14 cellular contexts compared by ENCODE assay signal in genomic region chr3:119796368-119796767, GRCh38. TPM values are rescaled to one million over a fixed set of nuclear protein-coding genes. Genes with fewer than 3 reads are reported as not detected.
DNase-seq lines count a peak whose midpoint lies in the region; ATAC-seq and TF ChIP-seq lines count a peak whose summit lies in the region.
"Had no signal": no experiment of that assay in that cellular context is flagged by ENCODE, and none has a peak within 500 bp of the region (broad histone marks: within the 10 kb centered on the region; RNA-seq: fewer than 3 reads in every experiment).

No MANE protein-coding gene starts in this region.

- no peak overlapping the region for H3K23ac ChIP-seq in neuronal stem cell (ENCODE audit: low read depth, low read length, poor library complexity)

- peak overlapping the region; percentile 88 for H3K18ac ChIP-seq in neuronal stem cell (ENCODE audit: low read length)

- H3K4me1 ChIP-seq in GM23338 (ENCODE audit: insufficient read depth): peaks cover 9% of the 10 kb centered on the region; the same call in 1 of the 2 replicates
- H3K4me1 ChIP-seq in esophagus muscularis mucosa: no peaks in the 10 kb centered on the region
- peaks cover 12 to 20% of the 10 kb centered on the region in 2 donors for H3K4me1 ChIP-seq in neuronal stem cell (ENCODE audit: control insufficient read depth in 2 of 2, insufficient read depth in 1 of 2, low read depth in 1 of 2, low read length in 2 of 2)
- H3K4me1 ChIP-seq: BLaER1 had no signal

- H2AK5ac ChIP-seq in neuronal stem cell (ENCODE audit: low read depth, low read length): peak overlapping the region; percentile 69

- peak overlapping the region; percentile 19 for H2BK15ac ChIP-seq in neuronal stem cell (ENCODE audit: low read length)

- intact Hi-C loops in esophagus muscularis mucosa (cut with DNase I): no loop called here

- no peaks in the 10 kb centered on the region for H3K79me2 ChIP-seq in GM23338 (replicated peaks; ENCODE audit: insufficient read depth)

- ATAC-seq in GM23338: no peak
- peak; percentile 17 for ATAC-seq in stimulated activated memory B cell treated with anti-CD40 and anti-IgM and Interleukin-4, amounts not matched to agents 10 μg/mL and 1 μg/mL and 100 μg/mL, for 72 hours
- no peak for ATAC-seq in HG02571 (IDR thresholded peaks at IDR 0.05; ENCODE audit: unreplicated experiment)
- ATAC-seq in HG03139 (IDR thresholded peaks at IDR 0.05; ENCODE audit: unreplicated experiment): no peak

- no peak overlapping the region for H3K14ac ChIP-seq in neuronal stem cell (ENCODE audit: low read length)

- H3K9me3 Mint-ChIP-seq in GM23338: no peaks in the 10 kb centered on the region
- no peaks in the 10 kb centered on the region for H3K9me3 Mint-ChIP-seq in stimulated activated memory B cell treated with anti-CD40 and anti-IgM and Interleukin-4, amounts not matched to agents 10 μg/mL and 1 μg/mL and 100 μg/mL, for 72 hours
- H3K9me3 Mint-ChIP-seq: CD8-positive, alpha-beta memory T cell had no signal

- TF ChIP-seq CTCF in GM23338 (conservative IDR thresholded peaks at IDR 0.05; ENCODE audit: low read depth in 2 of 2): no peak
- TF ChIP-seq CTCF in esophagus muscularis mucosa (IDR thresholded peaks at IDR 0.05): no peak

- no peak overlapping the region for H3K4me3 ChIP-seq in GM23338
- H3K4me3 ChIP-seq in esophagus muscularis mucosa: no peak overlapping the region
- H3K4me3 ChIP-seq in neuronal stem cell (ENCODE audit: low read length in 2 of 2): no peak overlapping the region
- H3K4me3 ChIP-seq: BLaER1, GM23248 had no signal

- H2BK120ac ChIP-seq in neuronal stem cell (ENCODE audit: low read depth, low read length): no peak overlapping the region

- no peaks in the 10 kb centered on the region for H4K20me1 ChIP-seq in GM23338 (replicated peaks; ENCODE audit: insufficient read depth)
- H4K20me1 ChIP-seq: BLaER1 had no signal

- H3K27ac ChIP-seq in GM23338 (ENCODE audit: low read depth) (no peak overlapping the region), esophagus muscularis mucosa (replicated peaks in 1 of 4) (no peak overlapping the region), neuronal stem cell (replicated peaks; ENCODE audit: low read length) (no peak overlapping the region)
- H3K27ac ChIP-seq: BLaER1, GM23248 had no signal

- H4K8ac ChIP-seq in neuronal stem cell (ENCODE audit: low read depth, low read length): no peak overlapping the region

- no peak overlapping the region for H2BK5ac ChIP-seq in neuronal stem cell (ENCODE audit: low read length)

- peaks cover 7% of the 10 kb centered on the region; the same call in 1 of the 2 replicates for H3K9me2 ChIP-seq in GM23338 (ENCODE audit: insufficient read depth)

- H2AFZ ChIP-seq in GM23338 (peak overlapping the region; percentile 89), neuronal stem cell (ENCODE audit: low read length) (peak overlapping the region; percentile 46)
- H2AFZ ChIP-seq: GM23248 had no signal

- WGBS in esophagus muscularis mucosa: 91% methylated on average over 2 of the region's 2 CpGs
- no CpG with 5 or more reads among the region's 2 CpGs for WGBS in neuronal stem cell (ENCODE audit: extremely low coverage in 2 of 2, insufficient read length in 2 of 2, insufficient replicate concordance in 1 of 2), 2 donors

- no peaks in the 10 kb centered on the region for H3F3A ChIP-seq in GM23338 (replicated peaks; ENCODE audit: low read depth)

- H3K4me1 Mint-ChIP-seq in GM23338: peaks cover 11% of the 10 kb centered on the region
- H3K4me1 Mint-ChIP-seq in stimulated activated memory B cell treated with anti-CD40 and anti-IgM and Interleukin-4, amounts not matched to agents 10 μg/mL and 1 μg/mL and 100 μg/mL, for 72 hours: no peaks in the 10 kb centered on the region
- H3K4me1 Mint-ChIP-seq: CD8-positive, alpha-beta memory T cell had no signal

- H3K4ac ChIP-seq in neuronal stem cell (ENCODE audit: low read length): no peak overlapping the region

- H3K9ac ChIP-seq in neuronal stem cell (ENCODE audit: low read depth, low read length, poor library complexity): no peak overlapping the region
- H3K9ac ChIP-seq: BLaER1, GM23248 had no signal

- no peak for TF ChIP-seq EP300 in esophagus muscularis mucosa (IDR thresholded peaks at IDR 0.05)

- H3K9me3 ChIP-seq in esophagus muscularis mucosa (no peaks in the 10 kb centered on the region), neuronal stem cell (replicated peaks in 1 of 2; ENCODE audit: control insufficient read depth in 2 of 2, insufficient read depth in 1 of 2, low read depth in 1 of 2, low read length in 2 of 2) (no peaks in the 10 kb centered on the region)
- H3K9me3 ChIP-seq: BLaER1 had no signal

- H3K27me3 ChIP-seq in GM23338 (ENCODE audit: insufficient read depth) (no peaks in the 10 kb centered on the region), esophagus muscularis mucosa (no peaks in the 10 kb centered on the region), neuronal stem cell (ENCODE audit: control insufficient read depth in 3 of 3, insufficient read depth in 3 of 3, low read depth in 1 of 3, low read length in 3 of 3) (peaks cover 0 to 8% (median 0%) of the 10 kb centered on the region in 3 experiments)
- H3K27me3 ChIP-seq: BLaER1 had no signal

- H3K27me3 Mint-ChIP-seq in GM23338 (ENCODE audit: insufficient read depth, low read depth, poor library complexity): peaks cover 5% of the 10 kb centered on the region
- peaks cover 30% of the 10 kb centered on the region for H3K27me3 Mint-ChIP-seq in stimulated activated memory B cell treated with anti-CD40 and anti-IgM and Interleukin-4, amounts not matched to agents 10 μg/mL and 1 μg/mL and 100 μg/mL, for 72 hours

- H3K36me3 ChIP-seq in GM23338 (ENCODE audit: insufficient read depth) (no peaks in the 10 kb centered on the region), esophagus muscularis mucosa (no peaks in the 10 kb centered on the region), neuronal stem cell (replicated peaks in 1 of 2; ENCODE audit: control insufficient read depth in 2 of 2, insufficient read depth in 2 of 2, low read length in 2 of 2) (no peaks in the 10 kb centered on the region)
- H3K36me3 ChIP-seq: BLaER1 had no signal

- H2BK12ac ChIP-seq in neuronal stem cell (ENCODE audit: low read length): no peak overlapping the region

- H4K91ac ChIP-seq in neuronal stem cell (ENCODE audit: low read depth, low read length, poor library complexity): no peak overlapping the region

- H3K79me1 ChIP-seq in neuronal stem cell (ENCODE audit: low read depth, low read length): no peaks in the 10 kb centered on the region

- H3K27ac Mint-ChIP-seq in GM23338: no peak overlapping the region
- H3K27ac Mint-ChIP-seq in stimulated activated memory B cell treated with anti-CD40 and anti-IgM and Interleukin-4, amounts not matched to agents 10 μg/mL and 1 μg/mL and 100 μg/mL, for 72 hours: no peak overlapping the region

- H3K36me3 Mint-ChIP-seq in GM23338 (ENCODE audit: low read depth): no peaks in the 10 kb centered on the region
- H3K36me3 Mint-ChIP-seq in stimulated activated memory B cell treated with anti-CD40 and anti-IgM and Interleukin-4, amounts not matched to agents 10 μg/mL and 1 μg/mL and 100 μg/mL, for 72 hours: no peaks in the 10 kb centered on the region
- H3K36me3 Mint-ChIP-seq: CD8-positive, alpha-beta memory T cell had no signal

- no peak overlapping the region for H3K4me2 ChIP-seq in GM23338
- no peak overlapping the region for H3K4me2 ChIP-seq in neuronal stem cell (ENCODE audit: insufficient read depth, low read length, poor library complexity, severe bottlenecking)
- H3K4me2 ChIP-seq: BLaER1 had no signal

- no peak for TF ChIP-seq POLR2A in esophagus muscularis mucosa (IDR thresholded peaks at IDR 0.05; ENCODE audit: low read depth)

- no peak overlapping the region for H3K4me3 Mint-ChIP-seq in GM23338
- no peak overlapping the region for H3K4me3 Mint-ChIP-seq in stimulated activated memory B cell treated with anti-CD40 and anti-IgM and Interleukin-4, amounts not matched to agents 10 μg/mL and 1 μg/mL and 100 μg/mL, for 72 hours
- H3K4me3 Mint-ChIP-seq: CD8-positive, alpha-beta memory T cell had no signal

- no peak for DNase-seq in GM23338 (ENCODE audit: low spot score)
- peak; percentile 64 for DNase-seq in esophagus muscularis mucosa (ENCODE audit: extremely low spot score)
- no peak for DNase-seq in neuronal stem cell (ENCODE audit: low spot score)
- no peak for DNase-seq in activated T-cell treated with anti-CD3 and anti-CD28 coated beads, Interleukin-2, amount 50 U/mL, for 1 hour
- DNase-seq: AML-193; CD8-positive, alpha-beta memory T cell; DMS53; GF-D8; GM23248; H7 had no signal

TF ChIP-seq in GM23338, 12 proteins besides CTCF, POLR2A, EP300 and RAD21 (continues in another document):
- TF ChIP-seq ZNF331 (CRISPR knock-in tag; IDR thresholded peaks at IDR 0.05; ENCODE audit: low read depth): no peak
- TF ChIP-seq JUNB (IDR thresholded peaks at IDR 0.05; ENCODE audit: unreplicated experiment): no peak
- TF ChIP-seq EZH2 (IDR thresholded peaks at IDR 0.05; ENCODE audit: low read depth, unreplicated experiment): no peak
- no peak for TF ChIP-seq EZH2phosphoT487 (IDR thresholded peaks at IDR 0.05; ENCODE audit: unreplicated experiment)
- TF ChIP-seq ZNF114 (CRISPR knock-in tag; IDR thresholded peaks at IDR 0.05): no peak
- no peak for TF ChIP-seq STAT1 (IDR thresholded peaks at IDR 0.05; ENCODE audit: unreplicated experiment)

RNA-seq across cellular contexts. Expression of gene NR1I2, which starts 14.5 kb away (rescaled TPM):
- total RNA-seq in GM23338 (2014; rRNA removed; shearing (Covaris generic)): 3.9 and 4.4 TPM in 2 replicates
- polyA plus RNA-seq in GM23338 (2016; fragmentation: Nextera tagmentation; extraction: Ambion mirVana): 0.89 and 1.4 TPM in 2 replicates
- total RNA-seq in esophagus muscularis mucosa: under 1 TPM in 1 of 4 donors, not detected in 3; 0.46 TPM
- 0.17 TPM for polyA plus RNA-seq in neuronal stem cell (2013, experiment 1 of 2)
- 0.22 TPM for polyA plus RNA-seq in neuronal stem cell (2013, experiment 2 of 2)
- total RNA-seq: GM23248 had no signal
